19 cellular contexts compared by ENCODE assay signal in genomic region chr4:126776361-126776760, GRCh38.
"Had no signal": no experiment of that assay in that cellular context is flagged by ENCODE, and none has a peak within 500 bp of the region (broad histone marks: within the 10 kb centered on the region; RNA-seq: fewer than 3 reads in every experiment).

No MANE protein-coding gene starts in this region.

- ATAC-seq: activated CD8-positive, alpha-beta T cell treated with anti-CD3 and anti-CD28 coated beads, Interleukin-2, amount 10 ng/mL, durations not matched to agents 7 days and 5 days; activated T-cell treated with anti-CD3 and anti-CD28 coated beads, Interleukin-2, amount 50 U/mL, for 72 hours; left lung; stimulated activated effector memory CD8-positive, alpha-beta T cell treated with anti-CD3 and anti-CD28 coated beads, Interleukin-12 subunit alpha, Interleukin-12 subunit beta, amount 100 ng/mL, for 72 hours; WTC11 had no signal

- H3K27me3 ChIP-seq: dorsolateral prefrontal cortex, left lung, sigmoid colon, thyroid gland had no signal

- H3K27ac Mint-ChIP-seq: activated CD8-positive, alpha-beta T cell treated with anti-CD3 and anti-CD28 coated beads, Interleukin-2, amount 10 ng/mL, durations not matched to agents 7 days and 5 days; activated naive CD8-positive, alpha-beta T cell treated with anti-CD3 and anti-CD28 coated beads for 36 hours; activated T-cell treated with anti-CD3 and anti-CD28 coated beads, Interleukin-2, amount 50 U/mL, for 72 hours; endodermal cell; memory B cell; nephron progenitor cell; stimulated activated effector memory CD8-positive, alpha-beta T cell treated with anti-CD3 and anti-CD28 coated beads, Interleukin-12 subunit alpha, Interleukin-12 subunit beta, amount 100 ng/mL, for 72 hours; WTC11 had no signal

- FAIRE-seq: bronchial epithelial cell, TTC549 had no signal

- H3K4me3 ChIP-seq: dorsolateral prefrontal cortex, left lung, sigmoid colon, thyroid gland had no signal

- H3K27ac ChIP-seq: dorsolateral prefrontal cortex, left lung, sigmoid colon, thyroid gland had no signal

- H3K36me3 Mint-ChIP-seq: activated naive CD8-positive, alpha-beta T cell treated with anti-CD3 and anti-CD28 coated beads for 36 hours; memory B cell; stimulated activated effector memory CD8-positive, alpha-beta T cell treated with anti-CD3 and anti-CD28 coated beads, Interleukin-12 subunit alpha, Interleukin-12 subunit beta, amount 100 ng/mL, for 72 hours had no signal

- H3K27me3 Mint-ChIP-seq: activated naive CD8-positive, alpha-beta T cell treated with anti-CD3 and anti-CD28 coated beads for 36 hours; memory B cell had no signal

- H3K9me3 Mint-ChIP-seq: activated naive CD8-positive, alpha-beta T cell treated with anti-CD3 and anti-CD28 coated beads for 36 hours; WTC11 had no signal

- H3K4me1 Mint-ChIP-seq: activated naive CD8-positive, alpha-beta T cell treated with anti-CD3 and anti-CD28 coated beads for 36 hours; memory B cell; nephron progenitor cell; stimulated activated effector memory CD8-positive, alpha-beta T cell treated with anti-CD3 and anti-CD28 coated beads, Interleukin-12 subunit alpha, Interleukin-12 subunit beta, amount 100 ng/mL, for 72 hours had no signal

- H3K36me3 ChIP-seq: left lung, sigmoid colon, thyroid gland had no signal

- H3K4me3 Mint-ChIP-seq: activated CD8-positive, alpha-beta T cell treated with anti-CD3 and anti-CD28 coated beads, Interleukin-2, amount 10 ng/mL, durations not matched to agents 7 days and 5 days; activated naive CD8-positive, alpha-beta T cell treated with anti-CD3 and anti-CD28 coated beads for 36 hours; activated T-cell treated with anti-CD3 and anti-CD28 coated beads, Interleukin-2, amount 50 U/mL, for 72 hours; endodermal cell; memory B cell; nephron progenitor cell; stimulated activated effector memory CD8-positive, alpha-beta T cell treated with anti-CD3 and anti-CD28 coated beads, Interleukin-12 subunit alpha, Interleukin-12 subunit beta, amount 100 ng/mL, for 72 hours; WTC11 had no signal

- H3K9me3 ChIP-seq: left lung, sigmoid colon, thyroid gland had no signal

- DNase-seq: activated CD4-positive, alpha-beta T cell treated with anti-CD3 and anti-CD28 coated beads for 4 hours; activated CD8-positive, alpha-beta memory T cell treated with anti-CD3 and anti-CD28 coated beads, Interleukin-2, amount 50 U/mL, for 4 hours; activated CD8-positive, alpha-beta T cell treated with anti-CD3 and anti-CD28 coated beads, Interleukin-2, amount 10 ng/mL, durations not matched to agents 7 days and 5 days; activated gamma-delta T cell; activated naive CD8-positive, alpha-beta T cell treated with anti-CD3 and anti-CD28 coated beads for 36 hours; activated T-cell treated with anti-CD3 and anti-CD28 coated beads, Interleukin-2, amount 50 U/mL, for 72 hours; dorsolateral prefrontal cortex; endodermal cell; islet precursor cell; left lung; nephron progenitor cell; sigmoid colon; T-helper 2 cell; thyroid gland had no signal

- H3K4me1 ChIP-seq: left lung had no signal
